21 cellular contexts compared by ENCODE assay signal in the genomic region with DNA sequence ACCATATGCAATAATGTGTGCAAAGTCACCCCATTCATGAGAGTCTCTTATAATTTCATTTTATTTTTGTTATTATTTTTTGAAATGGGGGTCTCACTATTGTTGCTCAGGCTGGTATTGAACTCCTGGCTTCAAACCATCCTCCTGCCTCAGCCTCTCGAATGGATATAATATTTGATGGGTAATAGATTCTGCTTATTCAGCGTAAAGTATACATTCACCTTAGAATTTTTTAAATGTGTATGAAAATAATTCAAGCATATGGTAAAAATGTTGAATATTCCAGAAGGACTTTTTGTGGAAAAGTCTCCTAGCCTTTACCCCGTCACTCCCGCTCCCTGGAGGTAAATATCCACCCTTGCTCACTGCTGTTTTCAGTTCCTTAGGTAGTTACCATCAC. TPM values are rescaled to one million over a fixed set of nuclear protein-coding genes. Genes with fewer than 3 reads are reported as not detected.
DNase-seq lines count a peak whose midpoint lies in the region; ATAC-seq, FAIRE-seq and TF ChIP-seq lines count a peak whose summit lies in the region.
"Had no signal": no experiment of that assay in that cellular context is flagged by ENCODE, and none has a peak within 500 bp of the region (broad histone marks: within the 10 kb centered on the region; RNA-seq: fewer than 3 reads in every experiment).

No MANE protein-coding gene starts in this region.

- H3K4me1 ChIP-seq in A549: no peaks in the 10 kb centered on the region
- no peaks in the 10 kb centered on the region for H3K4me1 ChIP-seq in K562 (replicated peaks in 1 of 2; ENCODE audit: control insufficient read depth in 2 of 2, insufficient read depth in 2 of 2, low read length in 2 of 2)
- H3K4me1 ChIP-seq: BLaER1 had no signal

- no peak for ATAC-seq in A549
- ATAC-seq in K562: no peak
- ATAC-seq: CD8-positive, alpha-beta T cell had no signal

- TF ChIP-seq RAD21 in A549 (conservative IDR thresholded peaks at IDR 0.05 in 1 of 2, IDR thresholded peaks at IDR 0.05 in 1 of 2) (no peak), K562 (CRISPR knock-in tag; conservative IDR thresholded peaks at IDR 0.05 in 1 of 2, IDR thresholded peaks at IDR 0.05 in 1 of 2) (no peak)

- H3K9me1 ChIP-seq in K562 (ENCODE audit: control insufficient read depth, insufficient read depth, low read length): no peaks in the 10 kb centered on the region

- in situ Hi-C loops in K562 (cut with MboI): no loop called here

- H2AFZ ChIP-seq in K562 (ENCODE audit: low read depth, low read length): no peak overlapping the region

- POLR2A ChIA-PET in A549 (lab: Yijun Ruan, JAX) (no interaction called here), K562 (lab: Yijun Ruan, JAX) (no interaction called here)

- no peaks in the 10 kb centered on the region; a peak in 2 of 5 replicates for H3K27me3 ChIP-seq in K562 (ENCODE audit: control insufficient read depth in 2 of 2, insufficient read depth in 2 of 2, low read length in 2 of 2)
- H3K27me3 ChIP-seq: BLaER1 had no signal

- TF ChIP-seq CTCF in A549 (IDR thresholded peaks at IDR 0.05): no peak
- TF ChIP-seq CTCF in K562 (IDR thresholded peaks at IDR 0.05 in 2 of 3, conservative IDR thresholded peaks at IDR 0.05 in 1 of 3; ENCODE audit: insufficient read depth in 2 of 3, low read depth in 1 of 3, low read length in 3 of 3): no peak

- H3K27ac ChIP-seq in A549 (no peak overlapping the region), K562 (ENCODE audit: extremely low read depth, low read depth, low read length) (no peak overlapping the region)
- H3K27ac ChIP-seq: BLaER1, C4-2B had no signal

- TF ChIP-seq POLR2A in A549 (IDR thresholded peaks at IDR 0.05; ENCODE audit: low read length): no peak
- TF ChIP-seq POLR2A in K562 (conservative IDR thresholded peaks at IDR 0.05): no peak

- no peak overlapping the region for H3K4me2 ChIP-seq in A549
- H3K4me2 ChIP-seq in K562 (ENCODE audit: insufficient read depth, low read length): no peak overlapping the region
- H3K4me2 ChIP-seq: BLaER1 had no signal

- H3K9me3 ChIP-seq in A549 (no peaks in the 10 kb centered on the region), K562 (replicated peaks; ENCODE audit: control insufficient read depth, insufficient read depth, low read depth, low read length) (no peaks in the 10 kb centered on the region)
- H3K9me3 ChIP-seq: BLaER1, Caco-2 had no signal

- BruUV-seq in K562 (replicated peaks; lab: Mats Ljungman, UMichigan): no TSS peak

- intact Hi-C loops in K562 (cut with micrococcal nuclease): no loop called here

- H3K4me3 ChIP-seq in A549 (no peak overlapping the region), K562 (no peak overlapping the region)
- H3K4me3 ChIP-seq: BLaER1, GM12878 had no signal

- no peak overlapping the region for H3K9ac ChIP-seq in K562 (ENCODE audit: insufficient read depth in 1 of 2, low read depth in 2 of 2, low read length in 2 of 2)
- H3K9ac ChIP-seq: BLaER1 had no signal

- CTCF ChIA-PET in A549 (lab: Yijun Ruan, JAX): no interaction called here
- CTCF ChIA-PET in K562 (lab: Yijun Ruan, JAX; ENCODE audit: low intra/inter-chr PET ratio): no interaction called here

- H4K20me1 ChIP-seq in K562 (replicated peaks; ENCODE audit: control insufficient read depth, insufficient read depth, low read length): no peaks in the 10 kb centered on the region
- H4K20me1 ChIP-seq: BLaER1 had no signal

- WGBS in A549 (ENCODE audit: missing lambda C conversion rate): 46% methylated on average over 4 of the region's 4 CpGs
- 6% methylated on average over 4 of the region's 4 CpGs for WGBS in K562 (ENCODE audit: insufficient coverage, low coverage, missing lambda C conversion rate)

- TF ChIP-seq EP300 in A549 (IDR thresholded peaks at IDR 0.05) (no peak), K562 (IDR thresholded peaks at IDR 0.05; ENCODE audit: low read length) (no peak)

- no peaks in the 10 kb centered on the region for H3K36me3 ChIP-seq in K562 (ENCODE audit: control insufficient read depth, insufficient read depth, low read length)
- H3K36me3 ChIP-seq: BLaER1 had no signal

- no peak for DNase-seq in A549 (ENCODE audit: low read depth in 1 of 2, low spot score in 1 of 2)
- DNase-seq in GM19239 (ENCODE audit: insufficient read length, low spot score): no peak
- no peak for DNase-seq in K562 (ENCODE audit: extremely low read depth in 1 of 4, low spot score in 3 of 4)
- no peak for DNase-seq in pons (ENCODE audit: low spot score)
- DNase-seq in stimulated activated CD4-positive, alpha-beta T cell treated with anti-CD3 and anti-CD28 coated beads, Interleukin-1b, Interleukin-23, amount 100 ng/mL, for 48 hours: no peak
- no peak for DNase-seq in NCI-H446 (lab: John Stamatoyannopoulos, UW)
- DNase-seq: 8988T; Caco-2; CD4-positive, CD25-positive, alpha-beta regulatory T cell; CD8-positive, alpha-beta T cell; DMS 273 treated with DMSO at 0.1 percent for 48 hours; DMS79; EL; GDM1; GOT3; H7; HCEC 1CT had no signal

- FAIRE-seq in A549 (lab: Jason Lieb, UNC) (no peak), GM19239 (lab: Jason Lieb, UNC) (peak; percentile 44), K562 (lab: Jason Lieb, UNC) (no peak)
- FAIRE-seq: D721Med, GM12878 had no signal

- no peaks in the 10 kb centered on the region for H3K79me2 ChIP-seq in K562 (ENCODE audit: control insufficient read depth, insufficient read depth, low read length)

TF ChIP-seq in A549, 52 proteins besides CTCF, POLR2A, EP300 and RAD21 (continues in another document):
- TF ChIP-seq MAZ (IDR thresholded peaks at IDR 0.05; ENCODE audit: borderline replicate concordance, low read depth, low read length) (no peak), RFX5 (IDR thresholded peaks at IDR 0.05) (no peak)

TF ChIP-seq in K562, 482 proteins besides CTCF, POLR2A, EP300 and RAD21:
- TF ChIP-seq ATF1 (CRISPR knock-in tag; IDR thresholded peaks at IDR 0.05) (no peak), ATF1 (tag; IDR thresholded peaks at IDR 0.05) (no peak), ZNF316 (IDR thresholded peaks at IDR 0.05) (peak; percentile 76), MAFG (tag; conservative IDR thresholded peaks at IDR 0.05) (peak; percentile 62), MAFF (IDR thresholded peaks at IDR 0.05; ENCODE audit: low read length) (peak; percentile 44), KLF13 (tag; IDR thresholded peaks at IDR 0.05; ENCODE audit: borderline replicate concordance, low read depth) (no peak), C11orf30 (IDR thresholded peaks at IDR 0.05; ENCODE audit: low read depth) (peak; percentile 60; the same call in 1 of the 2 replicates), RFX7 (CRISPR knock-in tag; IDR thresholded peaks at IDR 0.05) (no peak), MAFK (IDR thresholded peaks at IDR 0.05; ENCODE audit: low read length) (peak; percentile 42)

RNA-seq across cellular contexts. Expression of a gene that starts 23.4 kb away (rescaled TPM):
- 2.2 and 2.6 TPM in 2 replicates for polyA plus RNA-seq in A549 (2011; rRNA removed)
- polyA plus RNA-seq in A549 (2012; cell fraction: cytosol; rRNA removed): 0.40 and 0.42 TPM in 2 replicates
- polyA plus RNA-seq in A549 (2012; cell fraction: nucleus; rRNA removed): 0.15 and 0.37 TPM in 2 replicates
- polyA plus RNA-seq in A549 (2017; fragmentation: RNase III; extraction: RNeasy Plus Mini Kit Qiagen cat#74134 plus additional on column Dnase treatment): 0.85 to 2.0 TPM (median 1.2 TPM) in 3 replicates
- 3.6 and 5.0 TPM in 2 replicates for polyA minus RNA-seq in A549 (2011; rRNA and poly(A)+ RNA removed)
- not detected in 2 replicates for total RNA-seq in K562 (2011; cell fraction: chromatin; rRNA removed; ENCODE audit: low replicate concordance)
- not detected in 2 replicates for total RNA-seq in K562 (2011; cell fraction: nucleolus; rRNA removed)
- not detected in 2 replicates for total RNA-seq in K562 (2011; cell fraction: nucleoplasm; rRNA removed)
- not detected in 2 replicates for total RNA-seq in K562 (2014; rRNA removed)
- total RNA-seq in K562 (2014; rRNA removed; fragmentation: Illumina TruSeq; extraction: Trizol): not detected in 2 replicates
- total RNA-seq in K562 (2015; rRNA removed; fragmentation: Illumina TruSeq; extraction: Trizol): not detected in 2 replicates
- total RNA-seq in K562 (2021): 0.40 TPM in 1 of 2 replicates, not detected in the other
- polyA plus RNA-seq in K562 (2011; rRNA removed): not detected in 2 replicates
- polyA plus RNA-seq in K562 (2011; cell fraction: cytosol; rRNA removed): not detected in 2 replicates
- not detected in 2 replicates for polyA plus RNA-seq in K562 (2011; cell fraction: nucleus; rRNA removed)
- polyA plus RNA-seq in K562 (2012): not detected in 2 replicates
- not detected in 2 replicates for polyA plus RNA-seq in K562 (2014; fragmentation: Illumina TruSeq; extraction: Trizol)
- not detected for polyA plus RNA-seq in K562 (2014; fragmentation: Nextera tagmentation; extraction: Ambion mirVana)
- polyA plus RNA-seq in K562 (2014; rRNA removed): not detected in 2 replicates
- polyA minus RNA-seq in K562 (2011; rRNA and poly(A)+ RNA removed): not detected in 2 replicates
- polyA minus RNA-seq in K562 (2011; cell fraction: cytosol; rRNA and poly(A)+ RNA removed): not detected in 2 replicates
- not detected in 2 replicates for polyA minus RNA-seq in K562 (2011; cell fraction: nucleus; rRNA and poly(A)+ RNA removed)
- total RNA-seq: CD4-positive, CD25-positive, alpha-beta regulatory T cell; CD8-positive, alpha-beta T cell had no signal
- polyA plus RNA-seq: CD4-positive, CD25-positive, alpha-beta regulatory T cell had no signal

RNA-seq across cellular contexts. Expression of a gene that starts 47.2 kb away (rescaled TPM):
- polyA plus RNA-seq in A549 (2011; rRNA removed) (0.22 and 0.41 TPM in 2 replicates), A549 (2017; fragmentation: RNase III; extraction: RNeasy Plus Mini Kit Qiagen cat#74134 plus additional on column Dnase treatment) (0.52 to 1.1 TPM (median 0.81 TPM) in 3 replicates), K562 (2011; rRNA removed) (not detected in 2 replicates), K562 (2014; fragmentation: Illumina TruSeq; extraction: Trizol) (not detected in 2 replicates), K562 (2014; fragmentation: Nextera tagmentation; extraction: Ambion mirVana) (not detected), K562 (2014; rRNA removed) (not detected in 2 replicates)
- polyA plus RNA-seq in A549 (2012; cell fraction: cytosol; rRNA removed): 0.09 and 0.17 TPM in 2 replicates
- 0.32 and 0.42 TPM in 2 replicates for polyA plus RNA-seq in A549 (2012; cell fraction: nucleus; rRNA removed)
- polyA minus RNA-seq in A549 (2011; rRNA and poly(A)+ RNA removed): not detected in 2 replicates
- not detected in 2 replicates for total RNA-seq in K562 (2011; cell fraction: chromatin; rRNA removed; ENCODE audit: low replicate concordance)
- total RNA-seq in K562 (2011; cell fraction: nucleolus; rRNA removed): not detected in 2 replicates
- total RNA-seq in K562 (2011; cell fraction: nucleoplasm; rRNA removed): not detected in 2 replicates
- total RNA-seq in K562 (2014; rRNA removed) (not detected in 2 replicates), K562 (2014; rRNA removed; fragmentation: Illumina TruSeq; extraction: Trizol) (not detected in 2 replicates), K562 (2015; rRNA removed; fragmentation: Illumina TruSeq; extraction: Trizol) (not detected in 2 replicates), K562 (2021) (0.45 TPM in 1 of 2 replicates, not detected in the other)
- not detected in 2 replicates for polyA plus RNA-seq in K562 (2011; cell fraction: cytosol; rRNA removed)
- polyA plus RNA-seq in K562 (2011; cell fraction: nucleus; rRNA removed): not detected in 2 replicates
- polyA plus RNA-seq in K562 (2012): 0.03 TPM in 1 of 2 replicates, not detected in the other
- not detected in 2 replicates for polyA minus RNA-seq in K562 (2011; rRNA and poly(A)+ RNA removed)
- not detected in 2 replicates for polyA minus RNA-seq in K562 (2011; cell fraction: cytosol; rRNA and poly(A)+ RNA removed)
- not detected in 2 replicates for polyA minus RNA-seq in K562 (2011; cell fraction: nucleus; rRNA and poly(A)+ RNA removed)
- total RNA-seq: CD4-positive, CD25-positive, alpha-beta regulatory T cell; CD8-positive, alpha-beta T cell had no signal
- polyA plus RNA-seq: CD4-positive, CD25-positive, alpha-beta regulatory T cell had no signal
